Comparison of ENCODE assay signal across 8 cellular contexts in genomic region chr6:34695729-34696188, GRCh38. TPM values are rescaled to one million over a fixed set of nuclear protein-coding genes. Genes with fewer than 3 reads are reported as not detected.
DNase-seq lines count a peak whose midpoint lies in the region; ATAC-seq, FAIRE-seq and TF ChIP-seq lines count a peak whose summit lies in the region.

No MANE protein-coding gene starts in this region.

- intact Hi-C loops in activated T-helper 2 cell treated with anti-CD3 and anti-CD28 coated beads, Interferon-gamma antibody, Interleukin-2, Interleukin-4, amounts not matched to agents 10 μg/mL and 5 μg/mL and 100 μg/mL, durations not matched to agents 14 hours and 24 hours and 36 hours (cut with micrococcal nuclease) = loop anchor here (2.0 kb wide), 2 partner anchors 23 to 39 kb away; no protein-coding TSS in a partner anchor

- peak overlapping the region; percentile 73 for H3K27ac Mint-ChIP-seq in activated T-helper 2 cell treated with anti-CD3 and anti-CD28 coated beads, Interferon-gamma antibody, Interleukin-2, Interleukin-4, amounts not matched to agents 10 μg/mL and 5 μg/mL and 100 μg/mL, durations not matched to agents 14 hours and 24 hours and 36 hours
- H3K27ac Mint-ChIP-seq in immature natural killer cell = peak overlapping the region; percentile 85 to 100 (median 98)

- TF ChIP-seq POLR2A in H54 (IDR thresholded peaks at IDR 0.05; ENCODE audit: low read depth, low read length) = no peak

- H3K36me3 ChIP-seq in subcutaneous abdominal adipose tissue (ENCODE audit: control insufficient read depth in 5 of 5, insufficient read depth in 5 of 5, low read length in 5 of 5) = no peaks in the 10 kb centered on the region

- DNase-seq in NCI-H524 (lab: John Stamatoyannopoulos, UW) (peak; percentile 30 to 49), NCI-H524 treated with DMSO at 0.1 percent for 48 hours (lab: John Stamatoyannopoulos, UW) (no peak), immature natural killer cell (no peak), H54 (ENCODE audit: insufficient read length, low spot score) (no peak), germinal center (ENCODE audit: low spot score) (no peak)
- no peak for DNase-seq in activated T-helper 2 cell treated with anti-CD3 and anti-CD28 coated beads, Interferon-gamma antibody, Interleukin-2, Interleukin-4, amounts not matched to agents 10 μg/mL and 5 μg/mL and 100 μg/mL, durations not matched to agents 14 hours and 24 hours and 36 hours (ENCODE audit: low spot score)

- peak overlapping the region; percentile 69 to 96 (median 92) for H3K4me3 ChIP-seq in subcutaneous abdominal adipose tissue (ENCODE audit: low read depth in 1 of 5, low read length in 5 of 5)

- H3K36me3 Mint-ChIP-seq in activated T-helper 2 cell treated with anti-CD3 and anti-CD28 coated beads, Interferon-gamma antibody, Interleukin-2, Interleukin-4, amounts not matched to agents 10 μg/mL and 5 μg/mL and 100 μg/mL, durations not matched to agents 14 hours and 24 hours and 36 hours (ENCODE audit: low read depth) = peaks cover 23% of the 10 kb centered on the region
- H3K36me3 Mint-ChIP-seq in immature natural killer cell = no peaks in the 10 kb centered on the region

- FAIRE-seq in H54 (lab: Jason Lieb, UNC) = no peak

- peak overlapping the region; percentile 99 for H3K27ac ChIP-seq in subcutaneous abdominal adipose tissue (ENCODE audit: low read depth, low read length)

- H3K4me1 Mint-ChIP-seq in activated T-helper 2 cell treated with anti-CD3 and anti-CD28 coated beads, Interferon-gamma antibody, Interleukin-2, Interleukin-4, amounts not matched to agents 10 μg/mL and 5 μg/mL and 100 μg/mL, durations not matched to agents 14 hours and 24 hours and 36 hours (ENCODE audit: low read depth) = peaks cover 34% of the 10 kb centered on the region
- peaks cover 46 to 51% of the 10 kb centered on the region in 2 donors for H3K4me1 Mint-ChIP-seq in immature natural killer cell

- peak overlapping the region; percentile 85 to 98 (median 96) for H3K9ac ChIP-seq in subcutaneous abdominal adipose tissue (ENCODE audit: low read length in 5 of 5)

- no peaks in the 10 kb centered on the region for H3K9me3 Mint-ChIP-seq in activated T-helper 2 cell treated with anti-CD3 and anti-CD28 coated beads, Interferon-gamma antibody, Interleukin-2, Interleukin-4, amounts not matched to agents 10 μg/mL and 5 μg/mL and 100 μg/mL, durations not matched to agents 14 hours and 24 hours and 36 hours
- no peaks in the 10 kb centered on the region for H3K9me3 Mint-ChIP-seq in immature natural killer cell

- no peak for ATAC-seq in HG02642 (IDR thresholded peaks at IDR 0.05; ENCODE audit: poor library complexity, unreplicated experiment)

- H3K27me3 ChIP-seq in subcutaneous abdominal adipose tissue (ENCODE audit: control insufficient read depth in 5 of 5, insufficient read depth in 4 of 5, low read length in 5 of 5) = no peaks in the 10 kb centered on the region

- H3K4me1 ChIP-seq in subcutaneous abdominal adipose tissue (ENCODE audit: control insufficient read depth in 5 of 5, insufficient read depth in 5 of 5, low read length in 5 of 5) = peaks cover 0 to 45% (median 40%) of the 10 kb centered on the region in 5 donors

- H3K4me3 Mint-ChIP-seq in activated T-helper 2 cell treated with anti-CD3 and anti-CD28 coated beads, Interferon-gamma antibody, Interleukin-2, Interleukin-4, amounts not matched to agents 10 μg/mL and 5 μg/mL and 100 μg/mL, durations not matched to agents 14 hours and 24 hours and 36 hours (ENCODE audit: low read depth) = peak overlapping the region; percentile 92
- peak overlapping the region; percentile 93 to 100 (median 99) for H3K4me3 Mint-ChIP-seq in immature natural killer cell

- H3K27me3 Mint-ChIP-seq in activated T-helper 2 cell treated with anti-CD3 and anti-CD28 coated beads, Interferon-gamma antibody, Interleukin-2, Interleukin-4, amounts not matched to agents 10 μg/mL and 5 μg/mL and 100 μg/mL, durations not matched to agents 14 hours and 24 hours and 36 hours (ENCODE audit: low read depth) = no peaks in the 10 kb centered on the region
- H3K27me3 Mint-ChIP-seq in immature natural killer cell (ENCODE audit: low read depth in 3 of 3) = peaks cover 4 to 6% (median 6%) of the 10 kb centered on the region in 3 donors

- no peaks in the 10 kb centered on the region for H3K9me3 ChIP-seq in subcutaneous abdominal adipose tissue (ENCODE audit: control insufficient read depth in 5 of 5, low read length in 5 of 5)

RNA-seq across cellular contexts. Expression of gene ILRUN, which starts 0.8 kb away (rescaled TPM):
- total RNA-seq in activated T-helper 2 cell treated with anti-CD3 and anti-CD28 coated beads, Interferon-gamma antibody, Interleukin-2, Interleukin-4, amounts not matched to agents 10 μg/mL and 5 μg/mL and 100 μg/mL, durations not matched to agents 14 hours and 24 hours and 36 hours = 68.7 and 72.9 TPM in 2 replicates
- 10 to 100 TPM; 16.5 to 26.8 (median 19.3) TPM for polyA plus RNA-seq in immature natural killer cell

Comparison
In these comparisons a context has a peak if more than half of its experiments do, and no peak if none do; other contexts are left out.
1. DNase-seq: peak in NCI-H524 (2 of 2); none in NCI-H524 treated with DMSO at 0.1 percent for 48 hours (single experiment), activated T-helper 2 cell treated with anti-CD3 and anti-CD28 coated beads, Interferon-gamma antibody, Interleukin-2, Interleukin-4, amounts not matched to agents 10 μg/mL and 5 μg/mL and 100 μg/mL, durations not matched to agents 14 hours and 24 hours and 36 hours (single experiment), immature natural killer cell (0 of 3), H54 (single experiment) and germinal center (single experiment).